Comparison of ENCODE assay signal across 3 cellular contexts in genomic region chr17:43950554-43950953, GRCh38.
TF ChIP-seq lines count a peak whose summit lies in the region.

No MANE protein-coding gene starts in this region.

TF ChIP-seq in A549, 52 proteins besides CTCF, POLR2A, EP300 and RAD21:
- TF ChIP-seq ZFP36 (IDR thresholded peaks at IDR 0.05; ENCODE audit: borderline replicate concordance, partially characterized antibody): peak; percentile 41
- no peak for TF ChIP-seq REST (IDR thresholded peaks at IDR 0.05)
- TF ChIP-seq MAX (IDR thresholded peaks at IDR 0.05): no peak

TF ChIP-seq in HEK293, 187 proteins besides CTCF, POLR2A, EP300 and RAD21:
- TF ChIP-seq ZFHX2 (tag by site-specific recombination; conservative IDR thresholded peaks at IDR 0.05) (peak; percentile 67), EGR2 (tag by site-specific recombination; IDR thresholded peaks at IDR 0.05; ENCODE audit: low read depth) (peak; percentile 68), IKZF3 (tag by site-specific recombination; IDR thresholded peaks at IDR 0.05) (no peak)

TF ChIP-seq in K562, 482 proteins besides CTCF, POLR2A, EP300 and RAD21:
- no peak for TF ChIP-seq HINFP (tag; conservative IDR thresholded peaks at IDR 0.05; ENCODE audit: low read depth)
- TF ChIP-seq EGR1 (conservative IDR thresholded peaks at IDR 0.05): 0 out of 2 replicates have a peak, but pooled peaks have one; percentile 33
- peak; percentile 73 for TF ChIP-seq ZFP36 (IDR thresholded peaks at IDR 0.05; ENCODE audit: low read depth, low read length, partially characterized antibody)
